26 cellular contexts compared by ENCODE assay signal in genomic region chr21:42646836-42647235, GRCh38.
"Had no signal": no experiment of that assay in that cellular context is flagged by ENCODE, and none has a peak within 500 bp of the region (broad histone marks: within the 10 kb centered on the region; RNA-seq: fewer than 3 reads in every experiment).

No MANE protein-coding gene starts in this region.

- H3K27ac ChIP-seq: epithelial cell of prostate, esophagus squamous epithelium, left ventricle myocardium inferior, pancreas, psoas muscle, thyroid gland, upper lobe of left lung, VCaP had no signal

- ATAC-seq: activated CD4-positive, CD25-positive, alpha-beta regulatory T cell treated with anti-CD3 and anti-CD28 coated beads, Interleukin-2, amount 50 U/mL, for 24 hours; pancreas; psoas muscle; stimulated activated memory B cell treated with anti-CD40 and anti-IgM and Interleukin-4, amounts not matched to agents 10 μg/mL and 1 μg/mL and 100 μg/mL, for 72 hours; stimulated activated naive CD8-positive, alpha-beta T cell treated with anti-CD3 and anti-CD28 coated beads, Interleukin-15, amount 100 ng/mL, for 72 hours had no signal

- DNase-seq: activated CD4-positive, alpha-beta T cell treated with anti-CD3 and anti-CD28 coated beads for 48 hours; activated CD4-positive, alpha-beta T cell treated with anti-CD3 and anti-CD28 coated beads, Interleukin-2, amount 50 U/mL, for 48 hours; activated CD8-positive, alpha-beta memory T cell treated with anti-CD3 and anti-CD28 coated beads for 24 hours; activated effector memory CD4-positive, alpha-beta T cell treated with anti-CD3 and anti-CD28 coated beads, Interleukin-2, amount 50 U/mL, for 16 hours; activated naive CD4-positive, alpha-beta T cell treated with anti-CD3 and anti-CD28 coated beads for 36 hours; amniotic stem cell; dermis blood vessel endothelial cell; effector CD8-positive, alpha-beta T cell; esophagus squamous epithelium; foreskin melanocyte; left ventricle myocardium inferior; mammary epithelial cell; naive B cell; nephron progenitor cell; pancreas; stimulated activated CD4-positive, alpha-beta T cell treated with anti-CD3 and anti-CD28 coated beads, Interleukin-4, amount 100 ng/mL, for 24 hours; stimulated activated naive CD8-positive, alpha-beta T cell treated with anti-CD3 and anti-CD28 coated beads, Interleukin-15, amount 100 ng/mL, for 72 hours; substantia nigra; T-helper 1 cell; thyroid gland had no signal

- H3K36me3 ChIP-seq: esophagus squamous epithelium, left ventricle myocardium inferior, pancreas, thyroid gland, upper lobe of left lung had no signal

- H3K9me3 ChIP-seq: esophagus squamous epithelium, left ventricle myocardium inferior, pancreas, psoas muscle, thyroid gland, upper lobe of left lung had no signal

- H3K4me1 ChIP-seq: esophagus squamous epithelium, left ventricle myocardium inferior, pancreas, psoas muscle, thyroid gland had no signal

- H3K27me3 ChIP-seq: pancreas, thyroid gland, upper lobe of left lung had no signal

- H3K4me3 ChIP-seq: esophagus squamous epithelium, left ventricle myocardium inferior, pancreas, psoas muscle, thyroid gland, upper lobe of left lung had no signal
